In genomic region chr1:11280719-11281376, GRCh38 we compare ENCODE assay signal across 9 cellular contexts. TPM values are rescaled to one million over a fixed set of nuclear protein-coding genes. Genes with fewer than 3 reads are reported as not detected.
DNase-seq lines count a peak whose midpoint lies in the region; ATAC-seq and TF ChIP-seq lines count a peak whose summit lies in the region.
"Had no signal": no experiment of that assay in that cellular context is flagged by ENCODE, and none has a peak within 500 bp of the region (broad histone marks: within the 10 kb centered on the region; RNA-seq: fewer than 3 reads in every experiment).

No MANE protein-coding gene starts in this region.

- peak; percentile 74 for ATAC-seq in CD4-positive, alpha-beta T cell (ENCODE audit: poor library complexity)
- peak; percentile 57 for ATAC-seq in GM19351 (IDR thresholded peaks at IDR 0.05; ENCODE audit: unreplicated experiment)
- no peak for ATAC-seq in WTC11
- peak; percentile 99 for ATAC-seq in memory B cell (ENCODE audit: low read depth)
- no peak for ATAC-seq in GM21367 (IDR thresholded peaks at IDR 0.05; ENCODE audit: unreplicated experiment)
- no peak for ATAC-seq in GM21528 (IDR thresholded peaks at IDR 0.05; ENCODE audit: low FRiP score, unreplicated experiment)
- ATAC-seq in HG02571 (IDR thresholded peaks at IDR 0.05; ENCODE audit: unreplicated experiment) = no peak

- H3K27ac Mint-ChIP-seq in CD4-positive, alpha-beta T cell = peak overlapping the region; percentile 96
- H3K27ac Mint-ChIP-seq in WTC11 (peak overlapping the region; percentile 57), memory B cell (peak overlapping the region; percentile 51), nephron progenitor cell (no peak overlapping the region)

- H3K4me1 Mint-ChIP-seq in CD4-positive, alpha-beta T cell (ENCODE audit: low read depth) = peaks cover 89% of the 10 kb centered on the region
- H3K4me1 Mint-ChIP-seq in WTC11 = peaks cover 34% of the 10 kb centered on the region
- H3K4me1 Mint-ChIP-seq in memory B cell = peaks cover 41% of the 10 kb centered on the region
- H3K4me1 Mint-ChIP-seq in nephron progenitor cell = peaks cover 12% of the 10 kb centered on the region

- intact Hi-C loops in CD4-positive, alpha-beta T cell (cut with DNase I, micrococcal nuclease) = loop anchor here in 1 of 2 experiments (1.0 kb wide), 1 partner anchor 8 kb away; the partner anchor contains the start of gene UBIAD1

- CTCF ChIA-PET in CD4-positive, alpha-beta T cell (lab: Charles Lee) = interaction anchor here (1.0 to 1.1 kb wide), 2 partner anchors 365 to 438 kb away, joined by 3 read pairs; no protein-coding TSS in a partner anchor
- CTCF ChIA-PET in WTC11 (lab: Charles Lee) = interaction anchor here (1.3 to 1.7 kb wide), 2 partner anchors 40 to 370 kb away, joined by 5 read pairs; no protein-coding TSS in a partner anchor

- H3K9me3 ChIP-seq in CD4-positive, alpha-beta T cell (ENCODE audit: control insufficient read depth, low read length) = no peaks in the 10 kb centered on the region

- no peaks in the 10 kb centered on the region for H3K9me3 Mint-ChIP-seq in CD4-positive, alpha-beta T cell
- peaks cover 7% of the 10 kb centered on the region for H3K9me3 Mint-ChIP-seq in WTC11
- no peaks in the 10 kb centered on the region for H3K9me3 Mint-ChIP-seq in memory B cell
- no peaks in the 10 kb centered on the region for H3K9me3 Mint-ChIP-seq in nephron progenitor cell

- peak overlapping the region; percentile 69 for H3K4me3 Mint-ChIP-seq in CD4-positive, alpha-beta T cell
- H3K4me3 Mint-ChIP-seq in WTC11 = no peak overlapping the region
- H3K4me3 Mint-ChIP-seq in memory B cell = peak overlapping the region; percentile 53
- no peak overlapping the region for H3K4me3 Mint-ChIP-seq in nephron progenitor cell

- peak in 2 of 10 experiments; percentile 11 to 21 for DNase-seq in CD4-positive, alpha-beta T cell
- DNase-seq in WTC11 (ENCODE audit: low spot score) = no peak
- peak; percentile 14 to 23 for DNase-seq in memory B cell (ENCODE audit: low spot score in 2 of 2)
- DNase-seq in nephron progenitor cell = no peak
- DNase-seq: NCI-H187 had no signal

- no peaks in the 10 kb centered on the region for H3K27me3 ChIP-seq in CD4-positive, alpha-beta T cell (ENCODE audit: control insufficient read depth, insufficient read depth, low read length)

- peak overlapping the region; percentile 60 for H3K27ac ChIP-seq in CD4-positive, alpha-beta T cell (ENCODE audit: low read depth, low read length)

- TF ChIP-seq CTCF in CD4-positive, alpha-beta T cell (IDR thresholded peaks at IDR 0.05) = no peak
- TF ChIP-seq CTCF in WTC11 (IDR thresholded peaks at IDR 0.05) = no peak
- no peak for TF ChIP-seq CTCF in nephron progenitor cell (IDR thresholded peaks at IDR 0.05)

- no peaks in the 10 kb centered on the region for H3K27me3 Mint-ChIP-seq in CD4-positive, alpha-beta T cell
- no peaks in the 10 kb centered on the region for H3K27me3 Mint-ChIP-seq in WTC11 (ENCODE audit: low read depth)
- H3K27me3 Mint-ChIP-seq in memory B cell = no peaks in the 10 kb centered on the region
- no peaks in the 10 kb centered on the region for H3K27me3 Mint-ChIP-seq in nephron progenitor cell (ENCODE audit: low read depth, poor library complexity)

- H3K36me3 Mint-ChIP-seq in CD4-positive, alpha-beta T cell (ENCODE audit: low read depth) = peaks cover 79% of the 10 kb centered on the region
- H3K36me3 Mint-ChIP-seq in WTC11 (peaks cover 37% of the 10 kb centered on the region), memory B cell (peaks cover 24% of the 10 kb centered on the region), nephron progenitor cell (ENCODE audit: low read depth) (peaks cover 45% of the 10 kb centered on the region)

- POLR2A ChIA-PET in CD4-positive, alpha-beta T cell (lab: Charles Lee) = interaction anchor here (0.5 to 4.5 kb wide), 9 partner anchors 8 to 1626 kb away, joined by 3 to 45 read pairs (median 6); partner anchors contain the start of genes MTOR and UBIAD1
- POLR2A ChIA-PET in WTC11 (lab: Charles Lee) = interaction anchor here (0.6 kb wide), 1 partner anchor 29 kb away, joined by 4 read pairs; no protein-coding TSS in a partner anchor

TF ChIP-seq in WTC11, 78 proteins besides CTCF, POLR2A, EP300 and RAD21:
- TF ChIP-seq ETV6 (CRISPR knock-in tag; IDR thresholded peaks at IDR 0.05) (no peak), E2F1 (CRISPR knock-in tag; IDR thresholded peaks at IDR 0.05) (no peak), E2F4 (CRISPR knock-in tag; IDR thresholded peaks at IDR 0.05; ENCODE audit: borderline replicate concordance, low read depth) (no peak), FOXP1 (CRISPR knock-in tag; IDR thresholded peaks at IDR 0.05; ENCODE audit: borderline replicate concordance) (no peak)

RNA-seq across cellular contexts. Expression of gene UBIAD1, which starts 7.8 kb away (rescaled TPM):
- 10 to 100 TPM; 19.2 to 19.3 TPM for total RNA-seq in CD4-positive, alpha-beta T cell
- 20.8 to 21.6 TPM (median 20.8 TPM) in 3 replicates for total RNA-seq in WTC11 (2021)

RNA-seq across cellular contexts. Expression of gene MTOR, which starts 18.5 kb away (rescaled TPM):
- 10 to 100 TPM; 27.3 to 28.9 TPM for total RNA-seq in CD4-positive, alpha-beta T cell
- total RNA-seq in WTC11 (2021) = 63.1 to 66.7 TPM (median 65.0 TPM) in 3 replicates

Comparison
In these comparisons a context has a peak if more than half of its experiments do, and no peak if none do; other contexts are left out.
1. ATAC-seq: peak in CD4-positive, alpha-beta T cell (single experiment), GM19351 (single experiment) and memory B cell (single experiment); none in WTC11 (single experiment), GM21367 (single experiment), GM21528 (single experiment) and HG02571 (single experiment).
2. DNase-seq: peak in memory B cell (2 of 2); none in WTC11 (single experiment) and nephron progenitor cell (single experiment).
3. H3K4me3 Mint-ChIP-seq: peak in CD4-positive, alpha-beta T cell (single experiment) and memory B cell (single experiment); none in WTC11 (single experiment) and nephron progenitor cell (single experiment).